28 cellular contexts compared by ENCODE assay signal in the genomic region with DNA sequence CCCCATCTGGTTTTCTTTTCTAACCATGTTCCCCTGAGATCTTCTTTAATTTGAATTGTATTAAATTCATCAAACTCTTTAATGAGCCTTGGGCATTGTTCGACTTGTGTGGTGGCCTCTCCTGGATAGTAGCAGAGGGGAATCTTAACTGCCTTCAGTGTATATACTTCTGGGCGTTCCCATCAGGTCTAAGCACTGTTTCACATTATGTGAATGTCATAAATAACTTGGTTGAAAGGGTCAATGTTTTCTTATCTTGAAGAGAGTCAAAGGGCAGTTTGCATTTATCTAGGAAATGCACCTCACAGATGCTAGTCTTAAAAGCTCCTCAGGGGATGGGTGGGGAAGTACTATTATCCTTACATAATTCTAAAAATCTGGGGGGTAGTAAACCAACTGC.
"Had no signal": no experiment of that assay in that cellular context is flagged by ENCODE, and none has a peak within 500 bp of the region (broad histone marks: within the 10 kb centered on the region; RNA-seq: fewer than 3 reads in every experiment).

No MANE protein-coding gene starts in this region.

- ATAC-seq: activated CD8-positive, alpha-beta T cell treated with anti-CD3 and anti-CD28 coated beads for 36 hours; activated T-cell treated with anti-CD3 and anti-CD28 coated beads, Interleukin-2, amount 50 U/mL, for 4 hours; activated T-helper 17 cell treated with anti-CD3 and anti-CD28 coated beads, Interleukin-2, amount 50 U/mL, for 72 hours; lower lobe of right lung; pancreas; sciatic nerve; stimulated activated effector memory CD8-positive, alpha-beta T cell treated with anti-CD3 and anti-CD28 coated beads, Interleukin-12 subunit alpha, Interleukin-12 subunit beta, amount 100 ng/mL, for 72 hours; T-helper 17 cell had no signal

- DNase-seq: activated CD4-positive, alpha-beta T cell treated with anti-CD3 and anti-CD28 coated beads for 1 hour; activated CD4-positive, alpha-beta T cell treated with anti-CD3 and anti-CD28 coated beads, Interleukin-2, amount 10 ng/mL, durations not matched to agents 7 days and 5 days; activated CD8-positive, alpha-beta T cell treated with anti-CD3 and anti-CD28 coated beads for 36 hours; activated gamma-delta T cell treated with Interleukin-2 at 50 U/mL for 16 hours; activated naive CD4-positive, alpha-beta T cell treated with anti-CD3 and anti-CD28 coated beads, Interleukin-2, amount 50 U/mL, for 16 hours; activated T-cell treated with anti-CD3 and anti-CD28 coated beads, Interleukin-2, amount 50 U/mL, for 4 hours; amygdala; effector CD8-positive, alpha-beta T cell; hippocampal formation; immature natural killer cell; kidney; lower lobe of right lung; mesenchymal stem cell; naive B cell; pancreas; retina; stimulated activated CD4-positive, alpha-beta T cell treated with anti-CD3 and anti-CD28 coated beads, Interleukin-4, amount 100 ng/mL, for 24 hours; T-helper 17 cell; T1000; upper lobe of left lung had no signal

- FAIRE-seq: endometrium, frontal cortex, kidney, pancreas had no signal

- H3K36me3 ChIP-seq: breast epithelium, lower lobe of right lung, pancreas, prostate gland, upper lobe of left lung had no signal

- H3K27me3 ChIP-seq: breast epithelium, pancreas, upper lobe of left lung had no signal

- H3K9me3 ChIP-seq: breast epithelium, lower lobe of right lung, pancreas, prostate gland, upper lobe of left lung had no signal

- H3K4me1 ChIP-seq: breast epithelium, lower lobe of right lung, pancreas, prostate gland had no signal

- H3K4me3 ChIP-seq: breast epithelium, lower lobe of right lung, pancreas, prostate gland, skin epidermis, upper lobe of left lung had no signal

- H3K27ac ChIP-seq: breast epithelium, lower lobe of right lung, pancreas, prostate gland, skin epidermis, upper lobe of left lung had no signal
